1 cellular context compared by ENCODE assay signal in genomic region chr11:116826751-116827431, GRCh38.
TF ChIP-seq lines count a peak whose summit lies in the region.

No MANE protein-coding gene starts in this region.

TF ChIP-seq in HepG2, 621 proteins besides CTCF, POLR2A, EP300 and RAD21 (continued from another document):
- TF ChIP-seq ZBTB4 (CRISPR knock-in tag; IDR thresholded peaks at IDR 0.05; ENCODE audit: borderline replicate concordance), result peak; percentile 33; the same call in 1 of the 2 replicates
- 0 out of 2 replicates have a peak, but pooled peaks have one; percentile 76 for TF ChIP-seq ZBTB8A (CRISPR knock-in tag; IDR thresholded peaks at IDR 0.05; ENCODE audit: borderline replicate concordance, low read depth)
- TF ChIP-seq ZNF775 (CRISPR knock-in tag; IDR thresholded peaks at IDR 0.05; ENCODE audit: borderline replicate concordance), result peak; percentile 75; the same call in 1 of the 2 replicates
- TF ChIP-seq TSC22D2 (CRISPR knock-in tag; IDR thresholded peaks at IDR 0.05; ENCODE audit: borderline replicate concordance), result no peak; the same call in 1 of the 2 replicates
- TF ChIP-seq ZNF772 (CRISPR knock-in tag; IDR thresholded peaks at IDR 0.05), result peak; percentile 81
- TF ChIP-seq MED13 (CRISPR knock-in tag; IDR thresholded peaks at IDR 0.05), result peak; percentile 80; the same call in 1 of the 2 replicates
- peak; percentile 99 for TF ChIP-seq MED8 (CRISPR knock-in tag; IDR thresholded peaks at IDR 0.05; ENCODE audit: insufficient replicate concordance)
- TF ChIP-seq HNF4A (CRISPR knock-in tag; IDR thresholded peaks at IDR 0.05), result peak; percentile 98
- no peak for TF ChIP-seq ZNF354B (CRISPR knock-in tag; IDR thresholded peaks at IDR 0.05)
- TF ChIP-seq NR2F1 (CRISPR knock-in tag; IDR thresholded peaks at IDR 0.05), result peak; percentile 97 to 98
- 0 out of 2 replicates have a peak, but pooled peaks have one; percentile 15 for TF ChIP-seq HOXA9 (CRISPR knock-in tag; IDR thresholded peaks at IDR 0.05; ENCODE audit: borderline replicate concordance)
- TF ChIP-seq ZMYM4 (CRISPR knock-in tag; IDR thresholded peaks at IDR 0.05), result peak; percentile 82
- TF ChIP-seq ZBTB37 (CRISPR knock-in tag; IDR thresholded peaks at IDR 0.05), result peak; percentile 83; the same call in 1 of the 2 replicates
- TF ChIP-seq ZNF670 (CRISPR knock-in tag; IDR thresholded peaks at IDR 0.05; ENCODE audit: borderline replicate concordance), result peak; percentile 41; the same call in 1 of the 2 replicates
- TF ChIP-seq MTA1 (CRISPR knock-in tag; IDR thresholded peaks at IDR 0.05; ENCODE audit: borderline replicate concordance), result peak; percentile 81; the same call in 1 of the 2 replicates
- TF ChIP-seq CCDC6 (CRISPR knock-in tag; IDR thresholded peaks at IDR 0.05), result peak; percentile 68; the same call in 1 of the 2 replicates
- peak; percentile 83 for TF ChIP-seq ZNF749 (CRISPR knock-in tag; IDR thresholded peaks at IDR 0.05; ENCODE audit: borderline replicate concordance)
- peak; percentile 91 for TF ChIP-seq ZFX (CRISPR knock-in tag; IDR thresholded peaks at IDR 0.05; ENCODE audit: low read depth)
- TF ChIP-seq FOXC1 (CRISPR knock-in tag; IDR thresholded peaks at IDR 0.05; ENCODE audit: borderline replicate concordance), result peak; percentile 89
- TF ChIP-seq SP5 (CRISPR knock-in tag; IDR thresholded peaks at IDR 0.05; ENCODE audit: borderline replicate concordance, low read depth), result peak; percentile 88
- 0 out of 2 replicates have a peak, but pooled peaks have one; percentile 40 for TF ChIP-seq ATF1 (CRISPR knock-in tag; IDR thresholded peaks at IDR 0.05)
- peak; percentile 91 for TF ChIP-seq NCOA1 (CRISPR knock-in tag; IDR thresholded peaks at IDR 0.05)
- peak; percentile 86 for TF ChIP-seq ZNF878 (CRISPR knock-in tag; IDR thresholded peaks at IDR 0.05)
- peak; percentile 90 for TF ChIP-seq ZNF609 (CRISPR knock-in tag; IDR thresholded peaks at IDR 0.05; ENCODE audit: borderline replicate concordance)
- peak; percentile 91; the same call in 1 of the 2 replicates for TF ChIP-seq SPEN (CRISPR knock-in tag; IDR thresholded peaks at IDR 0.05; ENCODE audit: low read depth)
- peak; percentile 57 for TF ChIP-seq NFYC (CRISPR knock-in tag; IDR thresholded peaks at IDR 0.05)
- peak; percentile 31; the same call in 1 of the 2 replicates for TF ChIP-seq KDM2A (CRISPR knock-in tag; IDR thresholded peaks at IDR 0.05; ENCODE audit: borderline replicate concordance, low read depth)
- peak; percentile 26 for TF ChIP-seq ZNF296 (CRISPR knock-in tag; conservative IDR thresholded peaks at IDR 0.05)
- TF ChIP-seq SOX6 (IDR thresholded peaks at IDR 0.05), result no peak
- peak; percentile 94 for TF ChIP-seq SOX6 (CRISPR knock-in tag; IDR thresholded peaks at IDR 0.05)
- peak; percentile 80 for TF ChIP-seq SOX5 (CRISPR knock-in tag; IDR thresholded peaks at IDR 0.05; ENCODE audit: borderline replicate concordance)
- TF ChIP-seq SNAPC5 (CRISPR knock-in tag; IDR thresholded peaks at IDR 0.05; ENCODE audit: borderline replicate concordance), result no peak
- peak; percentile 97 for TF ChIP-seq HDAC2 (CRISPR knock-in tag; IDR thresholded peaks at IDR 0.05)
- peak; percentile 16; the same call in 1 of the 2 replicates for TF ChIP-seq ZNF619 (CRISPR knock-in tag; IDR thresholded peaks at IDR 0.05)
- TF ChIP-seq ZNF589 (CRISPR knock-in tag; conservative IDR thresholded peaks at IDR 0.05), result 0 out of 2 replicates have a peak, but pooled peaks have one; percentile 38
- peak; percentile 53; the same call in 1 of the 2 replicates for TF ChIP-seq HOMEZ (CRISPR knock-in tag; IDR thresholded peaks at IDR 0.05; ENCODE audit: low read depth)
- no peak for TF ChIP-seq EED (CRISPR knock-in tag; IDR thresholded peaks at IDR 0.05)
- peak; percentile 79; the same call in 1 of the 2 replicates for TF ChIP-seq AKAP8 (CRISPR knock-in tag; IDR thresholded peaks at IDR 0.05)
- peak; percentile 67 for TF ChIP-seq ZNF124 (CRISPR knock-in tag; IDR thresholded peaks at IDR 0.05)
- TF ChIP-seq ARID5B (CRISPR knock-in tag; IDR thresholded peaks at IDR 0.05), result peak; percentile 95
- TF ChIP-seq TOE1 (CRISPR knock-in tag; IDR thresholded peaks at IDR 0.05), result peak; percentile 84; the same call in 1 of the 2 replicates
- peak; percentile 79; the same call in 1 of the 2 replicates for TF ChIP-seq ISL2 (CRISPR knock-in tag; IDR thresholded peaks at IDR 0.05)
- TF ChIP-seq RCOR2 (CRISPR knock-in tag; IDR thresholded peaks at IDR 0.05), result peak; percentile 99
- peak; percentile 47 for TF ChIP-seq SIX1 (CRISPR knock-in tag; IDR thresholded peaks at IDR 0.05; ENCODE audit: borderline replicate concordance)
- TF ChIP-seq NAIF1 (CRISPR knock-in tag; IDR thresholded peaks at IDR 0.05; ENCODE audit: borderline replicate concordance), result no peak
